In genomic region chrX:47649781-47650163, GRCh38 we compare ENCODE assay signal across 1 cellular context.
TF ChIP-seq lines count a peak whose summit lies in the region.

No MANE protein-coding gene starts in this region.

TF ChIP-seq in IMR-90, 13 proteins besides CTCF, POLR2A, EP300 and RAD21:
- TF ChIP-seq MXI1 (IDR thresholded peaks at IDR 0.05; ENCODE audit: borderline replicate concordance, low read depth, low read length), result no peak
- no peak for TF ChIP-seq SMC3 (IDR thresholded peaks at IDR 0.05; ENCODE audit: low read depth, low read length)
- TF ChIP-seq MAZ (IDR thresholded peaks at IDR 0.05; ENCODE audit: borderline replicate concordance, low read depth, low read length), result no peak
- TF ChIP-seq CEBPB (IDR thresholded peaks at IDR 0.05; ENCODE audit: low read depth, low read length), result no peak
- no peak for TF ChIP-seq MAFK (IDR thresholded peaks at IDR 0.05; ENCODE audit: low read depth, low read length)
